ENCODE assay signal across 8 cellular contexts in genomic region chr5:172437445-172438303, GRCh38. TPM values are rescaled to one million over a fixed set of nuclear protein-coding genes. Genes with fewer than 3 reads are reported as not detected.
DNase-seq lines count a peak whose midpoint lies in the region; ATAC-seq, FAIRE-seq and TF ChIP-seq lines count a peak whose summit lies in the region.

No MANE protein-coding gene starts in this region.

- WGBS in A549 (ENCODE audit: missing lambda C conversion rate): 82% methylated on average over 14 of the region's 14 CpGs

- H3K9me3 ChIP-seq in A549 (no peaks in the 10 kb centered on the region), uterus (no peaks in the 10 kb centered on the region)
- no peaks in the 10 kb centered on the region for H3K9me3 ChIP-seq in CD4-positive, alpha-beta T cell (ENCODE audit: control insufficient read depth, low read length)

- no peak overlapping the region for H3K4me3 Mint-ChIP-seq in CD4-positive, alpha-beta T cell

- no peak overlapping the region for H3K27ac Mint-ChIP-seq in CD4-positive, alpha-beta T cell

- intact Hi-C loops in uterus (cut with DNase I; ENCODE audit: low total_unique reads): no loop called here
- intact Hi-C loops in CD4-positive, alpha-beta T cell (cut with DNase I, micrococcal nuclease): no loop called here

- no peaks in the 10 kb centered on the region for H3K4me1 Mint-ChIP-seq in CD4-positive, alpha-beta T cell (ENCODE audit: low read depth)

- no peak for TF ChIP-seq RAD21 in A549 (conservative IDR thresholded peaks at IDR 0.05 in 1 of 2, IDR thresholded peaks at IDR 0.05 in 1 of 2)

- H3K4me1 ChIP-seq in A549 (peaks cover 21% of the 10 kb centered on the region), uterus (peaks cover 6 to 16% of the 10 kb centered on the region in 2 donors)

- DNase-seq in A549 (ENCODE audit: low read depth in 1 of 2, low spot score in 1 of 2) (peak in 1 of 2 experiments; percentile 49), NCI-H146 treated with DMSO at 0.1 percent for 48 hours (lab: John Stamatoyannopoulos, UW; ENCODE audit: unreplicated experiment) (peak; percentile 15), astrocyte of the hippocampus (ENCODE audit: low read depth, low spot score) (peak; percentile 95), kidney tubule cell (ENCODE audit: low spot score) (peak; percentile 92), uterus (peak; percentile 68 to 77), cerebellar nuclear complex (lab: John Stamatoyannopoulos, UW) (no peak)
- no peak for DNase-seq in CD4-positive, alpha-beta T cell
- DNase-seq in activated naive CD4-positive, alpha-beta T cell treated with anti-CD3 and anti-CD28 coated beads, Interleukin-2, amount 50 U/mL, for 16 hours: no peak

- CTCF ChIA-PET in A549 (lab: Yijun Ruan, JAX): interaction anchor here (0.5 to 4.7 kb wide), 7 partner anchors 11 to 845 kb away, joined by 3 to 39 read pairs (median 3); no protein-coding TSS in a partner anchor
- CTCF ChIA-PET in CD4-positive, alpha-beta T cell (lab: Charles Lee): interaction anchor here (1.2 kb wide), 1 partner anchor 14 kb away, joined by 3 read pairs; no protein-coding TSS in a partner anchor

- FAIRE-seq in A549 (lab: Jason Lieb, UNC): no peak

- ATAC-seq in A549: peak in 1 of 2 experiments; percentile 51; a peak in 3 of 6 replicates
- ATAC-seq in CD4-positive, alpha-beta T cell (ENCODE audit: poor library complexity): no peak

- no peaks in the 10 kb centered on the region for H3K27me3 ChIP-seq in uterus
- no peaks in the 10 kb centered on the region for H3K27me3 ChIP-seq in CD4-positive, alpha-beta T cell (ENCODE audit: control insufficient read depth, insufficient read depth, low read length)

- POLR2A ChIA-PET in A549 (lab: Yijun Ruan, JAX): no interaction called here
- POLR2A ChIA-PET in CD4-positive, alpha-beta T cell (lab: Charles Lee): no interaction called here

- TF ChIP-seq CTCF in A549 (IDR thresholded peaks at IDR 0.05): no peak
- no peak for TF ChIP-seq CTCF in uterus (IDR thresholded peaks at IDR 0.05)
- no peak for TF ChIP-seq CTCF in CD4-positive, alpha-beta T cell (IDR thresholded peaks at IDR 0.05)

- H3K27me3 Mint-ChIP-seq in CD4-positive, alpha-beta T cell: no peaks in the 10 kb centered on the region

- no peaks in the 10 kb centered on the region for H3K9me3 Mint-ChIP-seq in CD4-positive, alpha-beta T cell

- H3K36me3 ChIP-seq in uterus: no peaks in the 10 kb centered on the region

- H3K4me3 ChIP-seq in A549 (no peak overlapping the region), uterus (no peak overlapping the region)

- no peak for TF ChIP-seq EP300 in A549 (IDR thresholded peaks at IDR 0.05)

- H3K36me3 Mint-ChIP-seq in CD4-positive, alpha-beta T cell (ENCODE audit: low read depth): no peaks in the 10 kb centered on the region

- H3K27ac ChIP-seq in A549 (peak overlapping the region; percentile 48 to 59; a peak in 5 of 6 replicates), uterus (peak overlapping the region; percentile 53 to 95)
- no peak overlapping the region for H3K27ac ChIP-seq in CD4-positive, alpha-beta T cell (ENCODE audit: low read depth, low read length)

- H3K4me2 ChIP-seq in A549: peak overlapping the region; percentile 9; the same call in 1 of the 3 replicates

- TF ChIP-seq POLR2A in A549 (IDR thresholded peaks at IDR 0.05; ENCODE audit: low read length) (no peak), uterus (IDR thresholded peaks at IDR 0.05) (no peak)

TF ChIP-seq in A549, 52 proteins besides CTCF, POLR2A, EP300 and RAD21:
- TF ChIP-seq CEBPB (IDR thresholded peaks at IDR 0.05): peak in 1 of 2 experiments; percentile 20; a peak in 1 of 4 replicates
- no peak for TF ChIP-seq CBX8 (IDR thresholded peaks at IDR 0.05)
- no peak for TF ChIP-seq HMGXB4 (CRISPR knock-in tag; IDR thresholded peaks at IDR 0.05; ENCODE audit: borderline replicate concordance)
- no peak for TF ChIP-seq E2F6 (IDR thresholded peaks at IDR 0.05; ENCODE audit: borderline replicate concordance, low read depth)

RNA-seq across cellular contexts. Expression of gene SH3PXD2B, which starts 16.7 kb away (rescaled TPM):
- 15.5 TPM in 2 replicates for polyA plus RNA-seq in A549 (2011; rRNA removed)
- 6.9 and 9.8 TPM in 2 replicates for polyA plus RNA-seq in A549 (2012; cell fraction: cytosol; rRNA removed)
- polyA plus RNA-seq in A549 (2012; cell fraction: nucleus; rRNA removed): 11.7 and 13.3 TPM in 2 replicates
- polyA plus RNA-seq in A549 (2017; fragmentation: RNase III; extraction: RNeasy Plus Mini Kit Qiagen cat#74134 plus additional on column Dnase treatment): 12.4 to 15.4 TPM (median 15.1 TPM) in 3 replicates
- polyA minus RNA-seq in A549 (2011; rRNA and poly(A)+ RNA removed): 20.4 and 21.2 TPM in 2 replicates
- 10 to 100 TPM; 26.1 to 82.6 (median 31.0) TPM for total RNA-seq in uterus
- total RNA-seq in CD4-positive, alpha-beta T cell: under 1 TPM; 0.60 to 0.95 TPM

Comparison
In these comparisons a context has a peak if more than half of its experiments do, and no peak if none do; other contexts are left out.
1. DNase-seq: peak in NCI-H146 treated with DMSO at 0.1 percent for 48 hours (single experiment), astrocyte of the hippocampus (single experiment), kidney tubule cell (single experiment) and uterus (2 of 2); none in cerebellar nuclear complex (0 of 2), CD4-positive, alpha-beta T cell (0 of 10) and activated naive CD4-positive, alpha-beta T cell treated with anti-CD3 and anti-CD28 coated beads, Interleukin-2, amount 50 U/mL, for 16 hours (single experiment).
2. RNA of gene SH3PXD2B, which starts 16.7 kb away (total RNA-seq): 26.1 to 82.6 TPM in uterus; 0.60 to 0.95 TPM in CD4-positive, alpha-beta T cell; every median in the first group is over 10 times any median in the second.